In genomic region chr6:119351005-119351394, GRCh38 we compare ENCODE assay signal across 8 cellular contexts. TPM values are rescaled to one million over a fixed set of nuclear protein-coding genes. Genes with fewer than 3 reads are reported as not detected.
DNase-seq lines count a peak whose midpoint lies in the region; TF ChIP-seq lines count a peak whose summit lies in the region.

No MANE protein-coding gene starts in this region.

- CTCF ChIA-PET in OCI-LY7 (lab: Charles Lee; ENCODE audit: unreplicated experiment), result interaction anchor here (0.9 to 1.4 kb wide), 3 partner anchors 11 to 184 kb away, joined by 3 to 6 read pairs (median 5); no protein-coding TSS in a partner anchor

- peaks cover 89% of the 10 kb centered on the region for H3K79me2 ChIP-seq in OCI-LY7 (ENCODE audit: insufficient read depth, low read depth, low read length)

- TSS peak; percentile 64 for BruUV-seq in OCI-LY7 (replicated peaks; lab: Mats Ljungman, UMichigan)

- H3K4me3 ChIP-seq in GM08714 (ENCODE audit: low read length), result peak overlapping the region; percentile 82; the same call in 1 of the 2 replicates
- peak overlapping the region; percentile 96 for H3K4me3 ChIP-seq in OCI-LY7 (ENCODE audit: low read depth, low read length, poor library complexity, severe bottlenecking)
- H3K4me3 ChIP-seq in neuron (ENCODE audit: low read length), result peak overlapping the region; percentile 98

- H2AFZ ChIP-seq in OCI-LY7 (ENCODE audit: low read length), result no peak overlapping the region
- H2AFZ ChIP-seq in neuron (ENCODE audit: low read depth, low read length), result peak overlapping the region; percentile 100

- intact Hi-C loops in OCI-LY7 (cut with micrococcal nuclease; ENCODE audit: unreplicated experiment), result loop anchor here (1.0 to 5.0 kb wide), 6 partner anchors 91 to 726 kb away; no protein-coding TSS in a partner anchor

- POLR2A ChIA-PET in OCI-LY7 (lab: Charles Lee), result interaction anchor here (0.6 to 2.3 kb wide), 21 partner anchors 10 to 516 kb away, joined by 3 to 16 read pairs (median 3); no protein-coding TSS in a partner anchor

- no peaks in the 10 kb centered on the region for H3K27me3 ChIP-seq in neuron (ENCODE audit: insufficient read depth, low read length)

- H3K27ac ChIP-seq in 22Rv1 (peak overlapping the region; percentile 62), OCI-LY7 (ENCODE audit: low read depth, low read length, poor library complexity, severe bottlenecking) (peak overlapping the region; percentile 89)

- H3K9me2 ChIP-seq in OCI-LY7 (ENCODE audit: insufficient read depth, low read length), result no peaks in the 10 kb centered on the region

- DNase-seq in OCI-LY7 (ENCODE audit: low spot score) (peak; percentile 75), dermis blood vessel endothelial cell (peak; percentile 37), GF-D8 (lab: John Stamatoyannopoulos, UW) (no peak), NOMO-1 (lab: John Stamatoyannopoulos, UW; ENCODE audit: unreplicated experiment in 2 of 2) (no peak), cortex of kidney (lab: John Stamatoyannopoulos, UW) (no peak)

- peaks cover 46% of the 10 kb centered on the region for H3K4me1 ChIP-seq in OCI-LY7 (ENCODE audit: insufficient read depth, low read length, poor library complexity, severe bottlenecking)
- H3K4me1 ChIP-seq in neuron (ENCODE audit: insufficient read depth, low read length), result peaks cover 16% of the 10 kb centered on the region

- peaks cover 35% of the 10 kb centered on the region for H3K36me3 ChIP-seq in OCI-LY7 (ENCODE audit: insufficient read depth, low read length)
- H3K36me3 ChIP-seq in neuron (ENCODE audit: insufficient read depth, low read length), result no peaks in the 10 kb centered on the region

- peak; percentile 77 for TF ChIP-seq CTCF in 22Rv1 (IDR thresholded peaks at IDR 0.05)
- peak; percentile 97 for TF ChIP-seq CTCF in OCI-LY7 (conservative IDR thresholded peaks at IDR 0.05; ENCODE audit: low read length)

- H3K4me2 ChIP-seq in OCI-LY7 (ENCODE audit: low read length), result peak overlapping the region; percentile 87

- H4K20me1 ChIP-seq in OCI-LY7 (ENCODE audit: insufficient read depth, low read length), result peaks cover 28% of the 10 kb centered on the region

- H3K9me3 ChIP-seq in OCI-LY7 (ENCODE audit: low read length) (no peaks in the 10 kb centered on the region), neuron (ENCODE audit: low read length) (no peaks in the 10 kb centered on the region)

RNA-seq across cellular contexts. Expression of gene MAN1A1, which starts 1.4 kb away (rescaled TPM):
- total RNA-seq in OCI-LY7 (2014; rRNA removed; shearing (Covaris generic)), result 72.4 and 74.2 TPM in 2 replicates
- total RNA-seq in OCI-LY7 (2022), result 74.3 and 78.9 TPM in 2 replicates
- 179 and 202 TPM in 2 replicates for total RNA-seq in dermis blood vessel endothelial cell

Comparison
In these comparisons a context has a peak if more than half of its experiments do, and no peak if none do; other contexts are left out.
1. DNase-seq: peak in OCI-LY7 (single experiment) and dermis blood vessel endothelial cell (single experiment); none in GF-D8 (single experiment), NOMO-1 (0 of 2) and cortex of kidney (single experiment).
2. Peak in every context shown above with its lines, with median percentiles within 50 percentile points of each other: H3K4me3 ChIP-seq.